ENCODE assay signal across 1 cellular context in the genomic region with DNA sequence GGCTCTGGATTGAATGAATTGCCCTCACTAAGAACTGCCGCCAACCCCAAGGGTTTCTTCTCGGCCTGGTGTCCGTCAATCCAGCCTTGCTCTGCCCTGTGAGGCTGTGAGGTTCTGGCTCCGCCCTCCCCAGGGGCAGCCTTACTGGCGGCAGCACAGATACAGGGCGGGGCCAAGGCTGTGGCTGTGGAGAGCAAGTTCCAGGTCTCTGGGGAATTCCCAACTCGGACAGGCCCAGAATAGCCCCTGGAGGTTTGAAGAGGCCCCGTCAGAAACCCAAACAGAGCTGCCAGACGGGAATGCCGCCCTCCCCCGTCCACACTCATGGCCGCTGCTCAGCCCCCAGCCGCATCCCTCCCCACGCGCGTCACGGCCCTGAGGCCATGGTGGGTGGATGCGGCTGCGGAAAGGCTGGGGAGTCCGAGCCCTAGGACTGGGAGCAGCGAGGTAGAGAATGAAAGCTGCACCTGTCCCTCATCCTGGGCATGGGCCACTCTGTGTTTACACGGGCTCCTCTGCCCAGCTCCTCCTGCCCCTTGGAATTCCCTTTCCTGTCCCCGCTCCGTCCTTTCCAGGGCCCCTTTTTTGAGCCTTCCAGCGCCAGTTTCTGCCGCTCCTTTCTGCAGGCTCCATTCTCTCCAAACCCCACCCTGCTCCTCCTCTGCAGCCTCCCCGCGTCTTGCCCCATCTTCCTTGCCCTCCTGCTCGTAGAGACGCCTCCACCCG.
TF ChIP-seq lines count a peak whose summit lies in the region.

No MANE protein-coding gene starts in this region.

TF ChIP-seq in HepG2, 621 proteins besides CTCF, POLR2A, EP300 and RAD21 (continued from another document and continues in another):
- TF ChIP-seq ZNF101 (CRISPR knock-in tag; IDR thresholded peaks at IDR 0.05; ENCODE audit: borderline replicate concordance, low read depth), result no peak
- TF ChIP-seq ZNF24 (IDR thresholded peaks at IDR 0.05), result no peak
- TF ChIP-seq, protein P1, sequence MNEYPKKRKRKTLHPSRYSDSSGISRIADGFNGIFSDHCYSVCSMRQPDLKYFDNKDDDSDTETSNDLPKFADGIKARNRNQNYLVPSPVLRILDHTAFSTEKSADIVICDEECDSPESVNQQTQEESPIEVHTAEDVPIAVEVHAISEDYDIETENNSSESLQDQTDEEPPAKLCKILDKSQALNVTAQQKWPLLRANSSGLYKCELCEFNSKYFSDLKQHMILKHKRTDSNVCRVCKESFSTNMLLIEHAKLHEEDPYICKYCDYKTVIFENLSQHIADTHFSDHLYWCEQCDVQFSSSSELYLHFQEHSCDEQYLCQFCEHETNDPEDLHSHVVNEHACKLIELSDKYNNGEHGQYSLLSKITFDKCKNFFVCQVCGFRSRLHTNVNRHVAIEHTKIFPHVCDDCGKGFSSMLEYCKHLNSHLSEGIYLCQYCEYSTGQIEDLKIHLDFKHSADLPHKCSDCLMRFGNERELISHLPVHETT (CRISPR knock-in tag; conservative IDR thresholded peaks at IDR 0.05), result peak; percentile 47; the same call in 1 of the 2 replicates
- no peak for TF ChIP-seq ZNF709 (CRISPR knock-in tag; IDR thresholded peaks at IDR 0.05)
- TF ChIP-seq PHB2 (IDR thresholded peaks at IDR 0.05; ENCODE audit: partially characterized antibody), result no peak
- peak; percentile 56; the same call in 1 of the 2 replicates for TF ChIP-seq ZBTB38 (CRISPR knock-in tag; IDR thresholded peaks at IDR 0.05)
- TF ChIP-seq, protein P2, sequence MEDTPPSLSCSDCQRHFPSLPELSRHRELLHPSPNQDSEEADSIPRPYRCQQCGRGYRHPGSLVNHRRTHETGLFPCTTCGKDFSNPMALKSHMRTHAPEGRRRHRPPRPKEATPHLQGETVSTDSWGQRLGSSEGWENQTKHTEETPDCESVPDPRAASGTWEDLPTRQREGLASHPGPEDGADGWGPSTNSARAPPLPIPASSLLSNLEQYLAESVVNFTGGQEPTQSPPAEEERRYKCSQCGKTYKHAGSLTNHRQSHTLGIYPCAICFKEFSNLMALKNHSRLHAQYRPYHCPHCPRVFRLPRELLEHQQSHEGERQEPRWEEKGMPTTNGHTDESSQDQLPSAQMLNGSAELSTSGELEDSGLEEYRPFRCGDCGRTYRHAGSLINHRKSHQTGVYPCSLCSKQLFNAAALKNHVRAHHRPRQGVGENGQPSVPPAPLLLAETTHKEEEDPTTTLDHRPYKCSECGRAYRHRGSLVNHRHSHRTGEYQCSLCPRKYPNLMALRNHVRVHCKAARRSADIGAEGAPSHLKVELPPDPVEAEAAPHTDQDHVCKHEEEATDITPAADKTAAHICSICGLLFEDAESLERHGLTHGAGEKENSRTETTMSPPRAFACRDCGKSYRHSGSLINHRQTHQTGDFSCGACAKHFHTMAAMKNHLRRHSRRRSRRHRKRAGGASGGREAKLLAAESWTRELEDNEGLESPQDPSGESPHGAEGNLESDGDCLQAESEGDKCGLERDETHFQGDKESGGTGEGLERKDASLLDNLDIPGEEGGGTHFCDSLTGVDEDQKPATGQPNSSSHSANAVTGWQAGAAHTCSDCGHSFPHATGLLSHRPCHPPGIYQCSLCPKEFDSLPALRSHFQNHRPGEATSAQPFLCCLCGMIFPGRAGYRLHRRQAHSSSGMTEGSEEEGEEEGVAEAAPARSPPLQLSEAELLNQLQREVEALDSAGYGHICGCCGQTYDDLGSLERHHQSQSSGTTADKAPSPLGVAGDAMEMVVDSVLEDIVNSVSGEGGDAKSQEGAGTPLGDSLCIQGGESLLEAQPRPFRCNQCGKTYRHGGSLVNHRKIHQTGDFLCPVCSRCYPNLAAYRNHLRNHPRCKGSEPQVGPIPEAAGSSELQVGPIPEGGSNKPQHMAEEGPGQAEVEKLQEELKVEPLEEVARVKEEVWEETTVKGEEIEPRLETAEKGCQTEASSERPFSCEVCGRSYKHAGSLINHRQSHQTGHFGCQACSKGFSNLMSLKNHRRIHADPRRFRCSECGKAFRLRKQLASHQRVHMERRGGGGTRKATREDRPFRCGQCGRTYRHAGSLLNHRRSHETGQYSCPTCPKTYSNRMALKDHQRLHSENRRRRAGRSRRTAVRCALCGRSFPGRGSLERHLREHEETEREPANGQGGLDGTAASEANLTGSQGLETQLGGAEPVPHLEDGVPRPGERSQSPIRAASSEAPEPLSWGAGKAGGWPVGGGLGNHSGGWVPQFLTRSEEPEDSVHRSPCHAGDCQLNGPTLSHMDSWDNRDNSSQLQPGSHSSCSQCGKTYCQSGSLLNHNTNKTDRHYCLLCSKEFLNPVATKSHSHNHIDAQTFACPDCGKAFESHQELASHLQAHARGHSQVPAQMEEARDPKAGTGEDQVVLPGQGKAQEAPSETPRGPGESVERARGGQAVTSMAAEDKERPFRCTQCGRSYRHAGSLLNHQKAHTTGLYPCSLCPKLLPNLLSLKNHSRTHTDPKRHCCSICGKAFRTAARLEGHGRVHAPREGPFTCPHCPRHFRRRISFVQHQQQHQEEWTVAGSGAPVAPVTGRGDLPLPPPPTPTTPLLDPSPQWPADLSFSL (CRISPR knock-in tag; IDR thresholded peaks at IDR 0.05), result no peak
- 0 out of 2 replicates have a peak, but pooled peaks have one; percentile 43 for TF ChIP-seq REPIN1 (CRISPR knock-in tag; IDR thresholded peaks at IDR 0.05; ENCODE audit: borderline replicate concordance, low read depth)
- peak; percentile 89 for TF ChIP-seq ZNF274 (CRISPR knock-in tag; IDR thresholded peaks at IDR 0.05)
- no peak for TF ChIP-seq ELF4 (CRISPR knock-in tag; IDR thresholded peaks at IDR 0.05; ENCODE audit: borderline replicate concordance)
- TF ChIP-seq HNRNPL (IDR thresholded peaks at IDR 0.05; ENCODE audit: low read depth, low read length), result peak; percentile 71; the same call in 1 of the 2 replicates
- TF ChIP-seq, protein P3, sequence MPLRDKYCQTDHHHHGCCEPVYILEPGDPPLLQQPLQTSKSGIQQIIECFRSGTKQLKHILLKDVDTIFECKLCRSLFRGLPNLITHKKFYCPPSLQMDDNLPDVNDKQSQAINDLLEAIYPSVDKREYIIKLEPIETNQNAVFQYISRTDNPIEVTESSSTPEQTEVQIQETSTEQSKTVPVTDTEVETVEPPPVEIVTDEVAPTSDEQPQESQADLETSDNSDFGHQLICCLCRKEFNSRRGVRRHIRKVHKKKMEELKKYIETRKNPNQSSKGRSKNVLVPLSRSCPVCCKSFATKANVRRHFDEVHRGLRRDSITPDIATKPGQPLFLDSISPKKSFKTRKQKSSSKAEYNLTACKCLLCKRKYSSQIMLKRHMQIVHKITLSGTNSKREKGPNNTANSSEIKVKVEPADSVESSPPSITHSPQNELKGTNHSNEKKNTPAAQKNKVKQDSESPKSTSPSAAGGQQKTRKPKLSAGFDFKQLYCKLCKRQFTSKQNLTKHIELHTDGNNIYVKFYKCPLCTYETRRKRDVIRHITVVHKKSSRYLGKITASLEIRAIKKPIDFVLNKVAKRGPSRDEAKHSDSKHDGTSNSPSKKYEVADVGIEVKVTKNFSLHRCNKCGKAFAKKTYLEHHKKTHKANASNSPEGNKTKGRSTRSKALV (CRISPR knock-in tag; IDR thresholded peaks at IDR 0.05), result no peak; the same call in 1 of the 2 replicates
- no peak for TF ChIP-seq ZNF256 (CRISPR knock-in tag; conservative IDR thresholded peaks at IDR 0.05)
- TF ChIP-seq, protein P4, sequence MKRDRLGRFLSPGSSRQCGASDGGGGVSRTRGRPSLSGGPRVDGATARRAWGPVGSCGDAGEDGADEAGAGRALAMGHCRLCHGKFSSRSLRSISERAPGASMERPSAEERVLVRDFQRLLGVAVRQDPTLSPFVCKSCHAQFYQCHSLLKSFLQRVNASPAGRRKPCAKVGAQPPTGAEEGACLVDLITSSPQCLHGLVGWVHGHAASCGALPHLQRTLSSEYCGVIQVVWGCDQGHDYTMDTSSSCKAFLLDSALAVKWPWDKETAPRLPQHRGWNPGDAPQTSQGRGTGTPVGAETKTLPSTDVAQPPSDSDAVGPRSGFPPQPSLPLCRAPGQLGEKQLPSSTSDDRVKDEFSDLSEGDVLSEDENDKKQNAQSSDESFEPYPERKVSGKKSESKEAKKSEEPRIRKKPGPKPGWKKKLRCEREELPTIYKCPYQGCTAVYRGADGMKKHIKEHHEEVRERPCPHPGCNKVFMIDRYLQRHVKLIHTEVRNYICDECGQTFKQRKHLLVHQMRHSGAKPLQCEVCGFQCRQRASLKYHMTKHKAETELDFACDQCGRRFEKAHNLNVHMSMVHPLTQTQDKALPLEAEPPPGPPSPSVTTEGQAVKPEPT (CRISPR knock-in tag; IDR thresholded peaks at IDR 0.05; ENCODE audit: low read depth), result no peak
- TF ChIP-seq SP140L (CRISPR knock-in tag; IDR thresholded peaks at IDR 0.05; ENCODE audit: borderline replicate concordance), result no peak
- 0 out of 2 replicates have a peak, but pooled peaks have one; percentile 13 for TF ChIP-seq LCORL (IDR thresholded peaks at IDR 0.05)
- TF ChIP-seq LCORL (CRISPR knock-in tag; IDR thresholded peaks at IDR 0.05), result peak; percentile 92; the same call in 1 of the 2 replicates
- TF ChIP-seq KMT2B (CRISPR knock-in tag; IDR thresholded peaks at IDR 0.05), result no peak
- TF ChIP-seq, protein P5, sequence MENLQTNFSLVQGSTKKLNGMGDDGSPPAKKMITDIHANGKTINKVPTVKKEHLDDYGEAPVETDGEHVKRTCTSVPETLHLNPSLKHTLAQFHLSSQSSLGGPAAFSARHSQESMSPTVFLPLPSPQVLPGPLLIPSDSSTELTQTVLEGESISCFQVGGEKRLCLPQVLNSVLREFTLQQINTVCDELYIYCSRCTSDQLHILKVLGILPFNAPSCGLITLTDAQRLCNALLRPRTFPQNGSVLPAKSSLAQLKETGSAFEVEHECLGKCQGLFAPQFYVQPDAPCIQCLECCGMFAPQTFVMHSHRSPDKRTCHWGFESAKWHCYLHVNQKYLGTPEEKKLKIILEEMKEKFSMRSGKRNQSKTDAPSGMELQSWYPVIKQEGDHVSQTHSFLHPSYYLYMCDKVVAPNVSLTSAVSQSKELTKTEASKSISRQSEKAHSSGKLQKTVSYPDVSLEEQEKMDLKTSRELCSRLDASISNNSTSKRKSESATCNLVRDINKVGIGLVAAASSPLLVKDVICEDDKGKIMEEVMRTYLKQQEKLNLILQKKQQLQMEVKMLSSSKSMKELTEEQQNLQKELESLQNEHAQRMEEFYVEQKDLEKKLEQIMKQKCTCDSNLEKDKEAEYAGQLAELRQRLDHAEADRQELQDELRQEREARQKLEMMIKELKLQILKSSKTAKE (CRISPR knock-in tag; IDR thresholded peaks at IDR 0.05; ENCODE audit: borderline replicate concordance), result no peak
- no peak for TF ChIP-seq MED13 (CRISPR knock-in tag; IDR thresholded peaks at IDR 0.05)
- no peak for TF ChIP-seq FOXM1 (CRISPR knock-in tag; IDR thresholded peaks at IDR 0.05)
- TF ChIP-seq, protein P6, sequence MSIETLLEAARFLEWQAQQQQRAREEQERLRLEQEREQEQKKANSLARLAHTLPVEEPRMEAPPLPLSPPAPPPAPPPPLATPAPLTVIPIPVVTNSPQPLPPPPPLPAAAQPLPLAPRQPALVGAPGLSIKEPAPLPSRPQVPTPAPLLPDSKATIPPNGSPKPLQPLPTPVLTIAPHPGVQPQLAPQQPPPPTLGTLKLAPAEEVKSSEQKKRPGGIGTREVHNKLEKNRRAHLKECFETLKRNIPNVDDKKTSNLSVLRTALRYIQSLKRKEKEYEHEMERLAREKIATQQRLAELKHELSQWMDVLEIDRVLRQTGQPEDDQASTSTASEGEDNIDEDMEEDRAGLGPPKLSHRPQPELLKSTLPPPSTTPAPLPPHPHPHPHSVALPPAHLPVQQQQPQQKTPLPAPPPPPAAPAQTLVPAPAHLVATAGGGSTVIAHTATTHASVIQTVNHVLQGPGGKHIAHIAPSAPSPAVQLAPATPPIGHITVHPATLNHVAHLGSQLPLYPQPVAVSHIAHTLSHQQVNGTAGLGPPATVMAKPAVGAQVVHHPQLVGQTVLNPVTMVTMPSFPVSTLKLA (IDR thresholded peaks at IDR 0.05), result no peak
- TF ChIP-seq ZNF605 (CRISPR knock-in tag; IDR thresholded peaks at IDR 0.05), result no peak; the same call in 1 of the 2 replicates
- no peak for TF ChIP-seq CCAR2 (optimal IDR thresholded peaks at IDR 0.05; ENCODE audit: low read depth, low read length)
- TF ChIP-seq ZBTB42 (CRISPR knock-in tag; IDR thresholded peaks at IDR 0.05), result no peak
- TF ChIP-seq ZNF775 (CRISPR knock-in tag; IDR thresholded peaks at IDR 0.05; ENCODE audit: borderline replicate concordance), result no peak; the same call in 1 of the 2 replicates
- TF ChIP-seq POGZ (CRISPR knock-in tag; IDR thresholded peaks at IDR 0.05), result peak; percentile 26; the same call in 1 of the 2 replicates
- TF ChIP-seq SAP130 (CRISPR knock-in tag; IDR thresholded peaks at IDR 0.05; ENCODE audit: low read depth), result peak; percentile 74
- peak; percentile 64 for TF ChIP-seq TP53 (CRISPR knock-in tag; conservative IDR thresholded peaks at IDR 0.05)
- TF ChIP-seq ZNF652 (CRISPR knock-in tag; IDR thresholded peaks at IDR 0.05; ENCODE audit: borderline replicate concordance, low read depth), result peak; percentile 28; the same call in 1 of the 2 replicates
- TF ChIP-seq, protein P7, sequence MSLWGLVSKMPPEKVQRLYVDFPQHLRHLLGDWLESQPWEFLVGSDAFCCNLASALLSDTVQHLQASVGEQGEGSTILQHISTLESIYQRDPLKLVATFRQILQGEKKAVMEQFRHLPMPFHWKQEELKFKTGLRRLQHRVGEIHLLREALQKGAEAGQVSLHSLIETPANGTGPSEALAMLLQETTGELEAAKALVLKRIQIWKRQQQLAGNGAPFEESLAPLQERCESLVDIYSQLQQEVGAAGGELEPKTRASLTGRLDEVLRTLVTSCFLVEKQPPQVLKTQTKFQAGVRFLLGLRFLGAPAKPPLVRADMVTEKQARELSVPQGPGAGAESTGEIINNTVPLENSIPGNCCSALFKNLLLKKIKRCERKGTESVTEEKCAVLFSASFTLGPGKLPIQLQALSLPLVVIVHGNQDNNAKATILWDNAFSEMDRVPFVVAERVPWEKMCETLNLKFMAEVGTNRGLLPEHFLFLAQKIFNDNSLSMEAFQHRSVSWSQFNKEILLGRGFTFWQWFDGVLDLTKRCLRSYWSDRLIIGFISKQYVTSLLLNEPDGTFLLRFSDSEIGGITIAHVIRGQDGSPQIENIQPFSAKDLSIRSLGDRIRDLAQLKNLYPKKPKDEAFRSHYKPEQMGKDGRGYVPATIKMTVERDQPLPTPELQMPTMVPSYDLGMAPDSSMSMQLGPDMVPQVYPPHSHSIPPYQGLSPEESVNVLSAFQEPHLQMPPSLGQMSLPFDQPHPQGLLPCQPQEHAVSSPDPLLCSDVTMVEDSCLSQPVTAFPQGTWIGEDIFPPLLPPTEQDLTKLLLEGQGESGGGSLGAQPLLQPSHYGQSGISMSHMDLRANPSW (CRISPR knock-in tag; IDR thresholded peaks at IDR 0.05; ENCODE audit: borderline replicate concordance), result 0 out of 2 replicates have a peak, but pooled peaks have one; percentile 44
- TF ChIP-seq NCOA1 (CRISPR knock-in tag; IDR thresholded peaks at IDR 0.05), result no peak
- TF ChIP-seq KLF6 (CRISPR knock-in tag; IDR thresholded peaks at IDR 0.05), result 0 out of 2 replicates have a peak, but pooled peaks have one; percentile 58
- TF ChIP-seq SOX6 (IDR thresholded peaks at IDR 0.05), result no peak
- TF ChIP-seq SOX6 (CRISPR knock-in tag; IDR thresholded peaks at IDR 0.05), result 0 out of 2 replicates have a peak, but pooled peaks have one; percentile 65
- peak; percentile 58; the same call in 1 of the 2 replicates for TF ChIP-seq CBX5 (CRISPR knock-in tag; IDR thresholded peaks at IDR 0.05; ENCODE audit: borderline replicate concordance)
- TF ChIP-seq ZC3H4 (CRISPR knock-in tag; IDR thresholded peaks at IDR 0.05; ENCODE audit: borderline replicate concordance), result peak; percentile 87; the same call in 1 of the 2 replicates
- no peak for TF ChIP-seq ZNF354B (CRISPR knock-in tag; IDR thresholded peaks at IDR 0.05)
